Comparison of ENCODE assay signal across 10 cellular contexts in genomic region chr19:38730731-38731589, GRCh38. TPM values are rescaled to one million over a fixed set of nuclear protein-coding genes. Genes with fewer than 3 reads are reported as not detected.
DNase-seq lines count a peak whose midpoint lies in the region; ATAC-seq and TF ChIP-seq lines count a peak whose summit lies in the region.
"Had no signal": no experiment of that assay in that cellular context is flagged by ENCODE, and none has a peak within 500 bp of the region (broad histone marks: within the 10 kb centered on the region; RNA-seq: fewer than 3 reads in every experiment).

No MANE protein-coding gene starts in this region.

- CTCF ChIA-PET in Panc1 (lab: Charles Lee), result interaction anchor here (0.7 to 0.8 kb wide), 3 partner anchors 84 to 200 kb away, joined by 3 read pairs; partner anchors contain the start of genes MRPS12 and SARS2

- no peaks in the 10 kb centered on the region for H3K27me3 ChIP-seq in Panc1 (ENCODE audit: control insufficient read depth, insufficient read depth, low read length)
- no peaks in the 10 kb centered on the region for H3K27me3 ChIP-seq in breast epithelium
- no peaks in the 10 kb centered on the region for H3K27me3 ChIP-seq in suprapubic skin
- no peaks in the 10 kb centered on the region for H3K27me3 ChIP-seq in SJCRH30

- TF ChIP-seq POLR2A in breast epithelium (IDR thresholded peaks at IDR 0.05) (no peak), suprapubic skin (IDR thresholded peaks at IDR 0.05) (no peak)

- BruUV-seq in Panc1 (replicated peaks; lab: Mats Ljungman, UMichigan), result no TSS peak

- H3K9me3 ChIP-seq in Panc1 (ENCODE audit: control insufficient read depth, insufficient read depth, low read depth, low read length) (no peaks in the 10 kb centered on the region), breast epithelium (no peaks in the 10 kb centered on the region), mucosa of descending colon (no peaks in the 10 kb centered on the region), suprapubic skin (no peaks in the 10 kb centered on the region), SJCRH30 (replicated peaks) (no peaks in the 10 kb centered on the region)

- H3K4me3 ChIP-seq in Panc1 (ENCODE audit: low read depth in 2 of 2, low read length in 2 of 2), result no peak overlapping the region
- H3K4me3 ChIP-seq in breast epithelium, result no peak overlapping the region
- H3K4me3 ChIP-seq in mucosa of descending colon, result no peak overlapping the region
- no peak overlapping the region for H3K4me3 ChIP-seq in suprapubic skin
- H3K4me3 ChIP-seq in SJCRH30, result no peak overlapping the region

- in situ Hi-C loops in Panc1 (cut with HindIII; ENCODE audit: low pct_unique_long_range_greater_than_20kb, low sequenced_read_pairs), result no loop called here

- TF ChIP-seq CTCF in Panc1 (IDR thresholded peaks at IDR 0.05) (no peak), breast epithelium (IDR thresholded peaks at IDR 0.05) (no peak), mucosa of descending colon (IDR thresholded peaks at IDR 0.05) (no peak), suprapubic skin (IDR thresholded peaks at IDR 0.05) (no peak)

- no peak for TF ChIP-seq EP300 in suprapubic skin (IDR thresholded peaks at IDR 0.05)

- WGBS in suprapubic skin, result 82% methylated on average over 13 of the region's 19 CpGs

- DNase-seq in Panc1 (ENCODE audit: low read depth, low spot score) (no peak), breast epithelium (ENCODE audit: low spot score in 2 of 2) (peak in 1 of 2 donors; percentile 27), mucosa of descending colon (peak in 2 of 3 donors; percentile 49 to 57), suprapubic skin (ENCODE audit: low spot score in 2 of 2) (peak in 1 of 2 donors; percentile 72), SJCRH30 (no peak)
- DNase-seq: activated CD4-positive, CD25-positive, alpha-beta regulatory T cell treated with anti-CD3 and anti-CD28 coated beads, Interleukin-2, amount 50 U/mL, for 72 hours; erythroblast; NCI-H2081 treated with DMSO at 0.1 percent for 48 hours had no signal

- intact Hi-C loops in Panc1 (cut with micrococcal nuclease; ENCODE audit: unreplicated experiment), result loop anchor here (5.0 kb wide), 2 partner anchors 101 to 201 kb away; partner anchors contain the start of genes ECH1, MRPS12 and SARS2
- intact Hi-C loops in breast epithelium (cut with DNase I; ENCODE audit: low total_unique reads), result no loop called here
- intact Hi-C loops in mucosa of descending colon (cut with DNase I, micrococcal nuclease), result no loop called here

- POLR2A ChIA-PET in Panc1 (lab: Charles Lee), result interaction anchor here (0.9 kb wide), 1 partner anchor 106 kb away, joined by 4 read pairs; no protein-coding TSS in a partner anchor

- H3K4me1 ChIP-seq in Panc1 (ENCODE audit: control insufficient read depth, insufficient read depth, low read length) (peaks cover 92% of the 10 kb centered on the region), breast epithelium (peaks cover 0 to 2% of the 10 kb centered on the region in 2 donors), mucosa of descending colon (ENCODE audit: low read depth) (peaks cover 40% of the 10 kb centered on the region), suprapubic skin (peaks cover 38% of the 10 kb centered on the region), SJCRH30 (peaks cover 13% of the 10 kb centered on the region)

- no peak for ATAC-seq in Panc1
- ATAC-seq in mucosa of descending colon, result peak; percentile 1
- no peak for ATAC-seq in HG02970 (IDR thresholded peaks at IDR 0.05; ENCODE audit: low FRiP score, unreplicated experiment)
- no peak for ATAC-seq in GM18858 (IDR thresholded peaks at IDR 0.05; ENCODE audit: unreplicated experiment)

- H3K36me3 ChIP-seq in Panc1 (ENCODE audit: control insufficient read depth, insufficient read depth, low read length) (peaks cover 44% of the 10 kb centered on the region), breast epithelium (no peaks in the 10 kb centered on the region), mucosa of descending colon (ENCODE audit: low read depth) (peaks cover 9% of the 10 kb centered on the region), suprapubic skin (peaks cover 46% of the 10 kb centered on the region), SJCRH30 (peaks cover 43% of the 10 kb centered on the region)

- H3K27ac ChIP-seq in Panc1 (ENCODE audit: low read length) (peak overlapping the region; percentile 93), breast epithelium (peak overlapping the region; percentile 62 to 82), suprapubic skin (peak overlapping the region; percentile 48), SJCRH30 (no peak overlapping the region)

RNA-seq across cellular contexts. Expression of gene CAPN12, which starts 13.3 kb away (rescaled TPM):
- total RNA-seq in Panc1 (2021; ENCODE audit: unreplicated experiment) (58.5 TPM), breast epithelium (1 to 10 TPM in 2 of 3 donors, under 1 TPM in 1; 0.16 to 9.2 (median 4.1) TPM), mucosa of descending colon (10 to 100 TPM in 2 of 3 donors, 1 to 10 TPM in 1; 3.1 to 15.9 (median 14.9) TPM), suprapubic skin (10 to 100 TPM in 3 of 4 donors, 1 to 10 TPM in 1; 8.0 to 31.3 (median 15.7) TPM)
- 81.4 TPM for polyA plus RNA-seq in Panc1 (2012; ENCODE audit: insufficient read length)
- not detected in 2 replicates for total RNA-seq in SJCRH30 (2014; rRNA removed; shearing (Covaris generic))

RNA-seq across cellular contexts. Expression of gene LGALS7, which starts 42.4 kb away (rescaled TPM):
- total RNA-seq in Panc1 (2021; ENCODE audit: unreplicated experiment) (not detected), breast epithelium (1 to 10 TPM in 1 of 3 donors, not detected in 2; 1.5 TPM), mucosa of descending colon (not detected), suprapubic skin (1,000 to 10,000 TPM in 1 of 4 donors, 100 to 1,000 TPM in 2, 10 to 100 TPM in 1; 51.3 to 1,491 (median 446) TPM)
- polyA plus RNA-seq in Panc1 (2012; ENCODE audit: insufficient read length), result not detected
- total RNA-seq in SJCRH30 (2014; rRNA removed; shearing (Covaris generic)), result 0.28 and 0.71 TPM in 2 replicates

RNA-seq across cellular contexts. Expression of gene LGALS7B, which starts 58.0 kb away (rescaled TPM):
- total RNA-seq in Panc1 (2021; ENCODE audit: unreplicated experiment) (3.6 TPM), breast epithelium (10 to 100 TPM in 1 of 3 donors, 1 to 10 TPM in 1, not detected in 1; 5.9 to 23.6 TPM), mucosa of descending colon (not detected), suprapubic skin (1,000 to 10,000 TPM; 1,712 to 6,564 (median 4,773) TPM)
- 8.1 TPM for polyA plus RNA-seq in Panc1 (2012; ENCODE audit: insufficient read length)
- total RNA-seq in SJCRH30 (2014; rRNA removed; shearing (Covaris generic)), result not detected in 2 replicates

Comparison
In these comparisons a context has a peak if more than half of its experiments do, and no peak if none do; other contexts are left out.
1. DNase-seq: peak in mucosa of descending colon (2 of 3); none in Panc1 (single experiment) and SJCRH30 (0 of 2).
2. RNA of gene LGALS7, which starts 42.4 kb away (total RNA-seq): 51.3 to 1,491 TPM in suprapubic skin; 1.5 TPM in breast epithelium, 0.28 to 0.71 TPM in SJCRH30, not detected in mucosa of descending colon and not detected in Panc1 (single experiment); every median in the first group is over 10 times any median in the second.
3. RNA of gene LGALS7B, which starts 58.0 kb away (total RNA-seq): 1,712 to 6,564 TPM in suprapubic skin; 5.9 to 23.6 TPM in breast epithelium, 3.6 TPM in Panc1 (single experiment), not detected in SJCRH30 and not detected in mucosa of descending colon; every median in the first group is over 10 times any median in the second.